Comparison of ENCODE assay signal across 2 cellular contexts in the genomic region with DNA sequence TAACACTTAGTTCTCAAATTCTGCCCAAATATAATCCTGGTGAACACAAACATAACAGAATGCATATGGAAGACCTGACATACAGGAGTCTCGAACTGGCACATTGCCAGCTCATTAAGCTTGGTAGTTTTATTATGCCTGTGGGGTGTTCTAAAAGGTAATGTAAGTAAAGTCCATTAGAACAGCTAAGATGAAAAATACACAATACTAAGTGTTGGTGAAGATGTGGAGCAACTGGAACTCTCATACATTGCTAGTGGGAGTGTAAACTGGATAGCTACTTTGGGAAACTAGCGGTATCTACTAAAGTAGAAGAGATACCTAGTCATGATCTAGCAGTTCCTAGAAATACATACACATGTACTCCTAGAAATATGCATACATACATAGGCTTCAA.
TF ChIP-seq lines count a peak whose summit lies in the region.

No MANE protein-coding gene starts in this region.

TF ChIP-seq in A549, 52 proteins besides CTCF, POLR2A, EP300 and RAD21:
- 0 out of 2 replicates have a peak, but pooled peaks have one; percentile 40 for TF ChIP-seq KDM1A (IDR thresholded peaks at IDR 0.05; ENCODE audit: low read depth)
- peak; percentile 20; the same call in 1 of the 2 replicates for TF ChIP-seq FOSB (CRISPR knock-in tag; IDR thresholded peaks at IDR 0.05)
- no peak for TF ChIP-seq FOSL2 (IDR thresholded peaks at IDR 0.05)
- TF ChIP-seq FOSL2 (CRISPR knock-in tag; IDR thresholded peaks at IDR 0.05): 0 out of 2 replicates have a peak, but pooled peaks have one; percentile 3
- TF ChIP-seq, protein P1, sequence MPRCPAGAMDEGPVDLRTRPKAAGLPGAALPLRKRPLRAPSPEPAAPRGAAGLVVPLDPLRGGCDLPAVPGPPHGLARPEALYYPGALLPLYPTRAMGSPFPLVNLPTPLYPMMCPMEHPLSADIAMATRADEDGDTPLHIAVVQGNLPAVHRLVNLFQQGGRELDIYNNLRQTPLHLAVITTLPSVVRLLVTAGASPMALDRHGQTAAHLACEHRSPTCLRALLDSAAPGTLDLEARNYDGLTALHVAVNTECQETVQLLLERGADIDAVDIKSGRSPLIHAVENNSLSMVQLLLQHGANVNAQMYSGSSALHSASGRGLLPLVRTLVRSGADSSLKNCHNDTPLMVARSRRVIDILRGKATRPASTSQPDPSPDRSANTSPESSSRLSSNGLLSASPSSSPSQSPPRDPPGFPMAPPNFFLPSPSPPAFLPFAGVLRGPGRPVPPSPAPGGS (IDR thresholded peaks at IDR 0.05): no peak
- no peak for TF ChIP-seq GATA3 (IDR thresholded peaks at IDR 0.05; ENCODE audit: borderline replicate concordance)
- no peak for TF ChIP-seq FOXS1 (CRISPR knock-in tag; IDR thresholded peaks at IDR 0.05)

TF ChIP-seq in IMR-90, 13 proteins besides CTCF, POLR2A, EP300 and RAD21:
- no peak for TF ChIP-seq FOS (IDR thresholded peaks at IDR 0.05; ENCODE audit: low read depth, low read length)
- TF ChIP-seq MAZ (IDR thresholded peaks at IDR 0.05; ENCODE audit: borderline replicate concordance, low read depth, low read length): no peak
- TF ChIP-seq CHD1 (IDR thresholded peaks at IDR 0.05; ENCODE audit: low read depth, low read length): no peak
- no peak for TF ChIP-seq MXI1 (IDR thresholded peaks at IDR 0.05; ENCODE audit: borderline replicate concordance, low read depth, low read length)
- no peak for TF ChIP-seq RFX5 (IDR thresholded peaks at IDR 0.05; ENCODE audit: low read depth, low read length)
